Comparison of ENCODE assay signal across 8 cellular contexts in the genomic region with DNA sequence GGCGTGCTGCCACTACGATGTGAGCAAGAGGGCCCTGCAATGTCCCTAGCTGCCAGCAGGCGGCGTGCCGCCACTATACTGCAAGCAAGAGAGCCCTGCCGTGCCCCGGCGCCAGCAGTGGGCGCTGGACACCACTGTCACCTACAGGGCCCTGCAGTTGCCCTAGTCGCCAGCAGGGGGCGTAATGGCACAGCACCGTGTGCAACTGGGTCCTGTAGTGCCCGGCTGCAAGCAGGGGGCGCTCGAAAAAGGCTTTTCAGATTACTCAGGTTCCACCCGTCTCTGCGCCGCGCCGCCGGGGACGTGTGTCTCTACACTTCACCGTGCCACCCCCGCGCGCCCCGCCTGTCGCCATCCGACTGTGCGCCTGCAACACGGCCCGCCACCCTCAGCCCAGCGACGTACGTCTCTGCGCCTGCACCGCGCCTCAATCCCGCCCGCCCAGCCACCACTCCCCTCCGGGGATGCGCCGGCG.
DNase-seq lines count a peak whose midpoint lies in the region; ATAC-seq and TF ChIP-seq lines count a peak whose summit lies in the region.

No MANE protein-coding gene starts in this region.

- H3K27ac ChIP-seq in WERI-Rb-1 (no peak overlapping the region), right cardiac atrium (ENCODE audit: low read length) (no peak overlapping the region), testis (no peak overlapping the region)

- 78% methylated on average over 44 of the region's 44 CpGs for WGBS in right cardiac atrium
- 66 to 80% methylated on average over 1 to 44 of the region's 44 CpGs for WGBS in testis, 2 donors

- peak; percentile 63 to 91 for ATAC-seq in right cardiac atrium
- no peak for ATAC-seq in GM21423 (IDR thresholded peaks at IDR 0.05; ENCODE audit: unreplicated experiment)

- H3K4me3 ChIP-seq in WERI-Rb-1 (ENCODE audit: low read depth, low read length) (no peak overlapping the region), right cardiac atrium (ENCODE audit: low read length) (no peak overlapping the region), testis (peak overlapping the region in 1 of 2 donors; percentile 43)

- H3K4me1 ChIP-seq in right cardiac atrium (ENCODE audit: control insufficient read depth, insufficient read depth, low read length): no peaks in the 10 kb centered on the region
- H3K4me1 ChIP-seq in testis: peaks cover 7% of the 10 kb centered on the region

- TF ChIP-seq POLR2A in testis (IDR thresholded peaks at IDR 0.05): no peak

- H3K9me3 ChIP-seq in WERI-Rb-1 (ENCODE audit: severe bottlenecking) (peaks cover 5% of the 10 kb centered on the region), right cardiac atrium (ENCODE audit: control insufficient read depth, low read length) (no peaks in the 10 kb centered on the region), testis (no peaks in the 10 kb centered on the region)

- DNase-seq in activated CD4-positive, alpha-beta T cell treated with anti-CD3 and anti-CD28 coated beads for 48 hours: peak; percentile 87
- no peak for DNase-seq in activated CD4-positive, alpha-beta T cell treated with anti-CD3 and anti-CD28 coated beads, Interleukin-2, amount 50 U/mL, for 1 hour
- DNase-seq in WERI-Rb-1 (peak; percentile 33), right cardiac atrium (peak; percentile 44 to 74 (median 67)), testis (peak; percentile 89), NCI-H146 (lab: John Stamatoyannopoulos, UW) (no peak), NCI-H1930 (lab: John Stamatoyannopoulos, UW) (no peak)

- H3K36me3 ChIP-seq in WERI-Rb-1 (no peaks in the 10 kb centered on the region), testis (ENCODE audit: low read depth, missing control alignments) (no peaks in the 10 kb centered on the region)

- TF ChIP-seq CTCF in WERI-Rb-1 (IDR thresholded peaks at IDR 0.05; ENCODE audit: low read depth, low read length) (peak; percentile 71), testis (IDR thresholded peaks at IDR 0.05) (peak; percentile 86 to 92 (median 87))

- intact Hi-C loops in right cardiac atrium (cut with DNase I) (no loop called here), testis (cut with DNase I; ENCODE audit: low total_unique reads) (no loop called here)

- H3K27me3 ChIP-seq in WERI-Rb-1 (ENCODE audit: insufficient read depth, low read depth, severe bottlenecking) (peaks cover under 1% of the 10 kb centered on the region), right cardiac atrium (ENCODE audit: control insufficient read depth, insufficient read depth) (no peaks in the 10 kb centered on the region), testis (no peaks in the 10 kb centered on the region)

Comparison
In these comparisons a context has a peak if more than half of its experiments do, and no peak if none do; other contexts are left out.
1. DNase-seq: peak in activated CD4-positive, alpha-beta T cell treated with anti-CD3 and anti-CD28 coated beads for 48 hours (single experiment), WERI-Rb-1 (single experiment), right cardiac atrium (3 of 3) and testis (single experiment); none in activated CD4-positive, alpha-beta T cell treated with anti-CD3 and anti-CD28 coated beads, Interleukin-2, amount 50 U/mL, for 1 hour (single experiment), NCI-H146 (single experiment) and NCI-H1930 (0 of 2).